In genomic region chr7:74280985-74281384, GRCh38 we compare ENCODE assay signal across 17 cellular contexts. TPM values are rescaled to one million over a fixed set of nuclear protein-coding genes. Genes with fewer than 3 reads are reported as not detected.
DNase-seq lines count a peak whose midpoint lies in the region; FAIRE-seq and TF ChIP-seq lines count a peak whose summit lies in the region.
"Had no signal": no experiment of that assay in that cellular context is flagged by ENCODE, and none has a peak within 500 bp of the region (broad histone marks: within the 10 kb centered on the region; RNA-seq: fewer than 3 reads in every experiment).

No MANE protein-coding gene starts in this region.

- H2BK15ac ChIP-seq in H9 (ENCODE audit: low read depth, low read length) = 0 out of 2 replicates have a peak overlapping the region, but pooled peaks have one; percentile 33

- no peak overlapping the region for H2BK120ac ChIP-seq in H9 (ENCODE audit: low read depth, low read length, poor library complexity, severe bottlenecking)

- TF ChIP-seq CTCF in H9 (conservative IDR thresholded peaks at IDR 0.05) = no peak
- TF ChIP-seq CTCF in osteocyte (IDR thresholded peaks at IDR 0.05) = no peak

- H3K4ac ChIP-seq in H9 (ENCODE audit: low read depth, low read length) = no peak overlapping the region

- no peak overlapping the region for H4K5ac ChIP-seq in H9 (ENCODE audit: insufficient read length, low read depth, low read length)

- 0 out of 2 replicates have a peak overlapping the region, but pooled peaks have one; percentile 66 for H3K14ac ChIP-seq in H9 (ENCODE audit: insufficient read depth, low read length)

- H3K36me3 Mint-ChIP-seq in H9 (ENCODE audit: insufficient read depth in 1 of 3, low read depth in 3 of 3) (no peaks in the 10 kb centered on the region), osteocyte (ENCODE audit: unreplicated experiment) (no peaks in the 10 kb centered on the region)

- H3K27ac Mint-ChIP-seq in H9 = peak overlapping the region; percentile 47 to 70 (median 48); a peak in 2 of 7 replicates
- peak overlapping the region; percentile 90 for H3K27ac Mint-ChIP-seq in osteocyte (ENCODE audit: unreplicated experiment)
- H3K27ac Mint-ChIP-seq: activated CD4-positive, alpha-beta memory T cell treated with anti-CD3 and anti-CD28 coated beads, Interleukin-2, amount 10 ng/mL, durations not matched to agents 7 days and 5 days; activated T-helper 1 cell treated with anti-CD3 and anti-CD28 coated beads, Interleukin-12 subunit alpha, Interleukin-12 subunit beta, Interleukin-2, Interleukin-4 antibody, amounts not matched to agents 30 ng/mL and 10 ng/mL and 1 ng/mL, durations not matched to agents 14 hours and 24 hours and 36 hours had no signal

- no peak for DNase-seq in H9
- peak; percentile 82 for DNase-seq in RCC 7860 (ENCODE audit: low spot score)
- peak; percentile 57 for DNase-seq in fibroblast of gingiva (ENCODE audit: low read depth)
- no peak for DNase-seq in osteocyte (ENCODE audit: extremely low spot score, unreplicated experiment)
- DNase-seq in NCI-H2196 (lab: John Stamatoyannopoulos, UW; ENCODE audit: unreplicated experiment) = no peak
- DNase-seq in nucleus accumbens (lab: John Stamatoyannopoulos, UW) = no peak
- no peak for DNase-seq in DMS53 treated with DMSO at 0.1 percent for 48 hours (lab: John Stamatoyannopoulos, UW; ENCODE audit: unreplicated experiment)
- DNase-seq in stimulated activated naive CD4-positive, alpha-beta T cell (lab: John Stamatoyannopoulos, UW) = no peak
- DNase-seq: activated CD4-positive, alpha-beta memory T cell treated with anti-CD3 and anti-CD28 coated beads, Interleukin-2, amount 10 ng/mL, durations not matched to agents 7 days and 5 days; BE2C; hypothalamus; NCI-H1694 treated with DMSO at 0.1 percent for 48 hours; NCI-H524; right cardiac atrium; stimulated activated CD4-positive, alpha-beta T cell treated with anti-CD3 and anti-CD28 coated beads, Interleukin-2, amount 100 ng/mL, for 24 hours had no signal

- no peaks in the 10 kb centered on the region for H3K79me1 ChIP-seq in H9 (ENCODE audit: insufficient read depth, low read depth, low read length, poor library complexity, severe bottlenecking)

- H2AK5ac ChIP-seq in H9 (ENCODE audit: insufficient read length, low read length) = no peak overlapping the region

- no peaks in the 10 kb centered on the region for H3K23me2 ChIP-seq in H9 (ENCODE audit: insufficient read length, low read depth, low read length, poor library complexity, severe bottlenecking)

- H4K91ac ChIP-seq in H9 (ENCODE audit: insufficient read length, low read depth, low read length) = no peak overlapping the region

- no peak overlapping the region for H3K56ac ChIP-seq in H9 (ENCODE audit: insufficient read length, low read depth, low read length)

- no peaks in the 10 kb centered on the region for H3K27me3 ChIP-seq in H9 (ENCODE audit: insufficient read depth, low read length)
- H3K27me3 ChIP-seq: BE2C had no signal

- no peak overlapping the region for H2AFZ ChIP-seq in H9 (ENCODE audit: low read length)

- H3K9me3 Mint-ChIP-seq in H9 = no peaks in the 10 kb centered on the region; a peak in 2 of 5 replicates
- no peaks in the 10 kb centered on the region for H3K9me3 Mint-ChIP-seq in osteocyte (ENCODE audit: unreplicated experiment)
- H3K9me3 Mint-ChIP-seq: activated CD4-positive, alpha-beta memory T cell treated with anti-CD3 and anti-CD28 coated beads, Interleukin-2, amount 10 ng/mL, durations not matched to agents 7 days and 5 days; activated T-helper 1 cell treated with anti-CD3 and anti-CD28 coated beads, Interleukin-12 subunit alpha, Interleukin-12 subunit beta, Interleukin-2, Interleukin-4 antibody, amounts not matched to agents 30 ng/mL and 10 ng/mL and 1 ng/mL, durations not matched to agents 14 hours and 24 hours and 36 hours had no signal

- H3K4me3 Mint-ChIP-seq in H9 = peak overlapping the region in 1 of 2 experiments; percentile 56; a peak in 2 of 5 replicates
- no peak overlapping the region for H3K4me3 Mint-ChIP-seq in osteocyte (ENCODE audit: unreplicated experiment)
- H3K4me3 Mint-ChIP-seq: activated CD4-positive, alpha-beta memory T cell treated with anti-CD3 and anti-CD28 coated beads, Interleukin-2, amount 10 ng/mL, durations not matched to agents 7 days and 5 days; activated T-helper 1 cell treated with anti-CD3 and anti-CD28 coated beads, Interleukin-12 subunit alpha, Interleukin-12 subunit beta, Interleukin-2, Interleukin-4 antibody, amounts not matched to agents 30 ng/mL and 10 ng/mL and 1 ng/mL, durations not matched to agents 14 hours and 24 hours and 36 hours had no signal

- no peak overlapping the region for H2BK20ac ChIP-seq in H9 (ENCODE audit: low read depth, low read length, poor library complexity, severe bottlenecking)

- no peaks in the 10 kb centered on the region; the same call in 1 of the 2 replicates for H3K4me1 ChIP-seq in H9 (ENCODE audit: insufficient read depth, low read length)

- H3K18ac ChIP-seq in H9 (ENCODE audit: insufficient read length, low read depth, low read length) = peak overlapping the region; percentile 50

- H3K4me1 Mint-ChIP-seq in H9 (peaks cover 28 to 41% of the 10 kb centered on the region in 2 experiments), osteocyte (ENCODE audit: unreplicated experiment) (peaks cover 26% of the 10 kb centered on the region)

- H3K79me2 ChIP-seq in H9 (ENCODE audit: insufficient read depth, low read length) = no peaks in the 10 kb centered on the region

- no peaks in the 10 kb centered on the region for H4K20me1 ChIP-seq in H9 (ENCODE audit: control insufficient read depth, insufficient read depth, insufficient read length)

- no peak overlapping the region for H3K23ac ChIP-seq in H9 (ENCODE audit: insufficient read length, low read depth, low read length)

- no peaks in the 10 kb centered on the region for H3K9me3 ChIP-seq in H9 (ENCODE audit: control insufficient read depth, low read depth, low read length)
- H3K9me3 ChIP-seq: BE2C had no signal

- no peak for FAIRE-seq in RCC 7860 (lab: Jason Lieb, UNC)
- FAIRE-seq: colon had no signal

- no peak overlapping the region for H3T11ph ChIP-seq in H9 (ENCODE audit: low read length)

- H2BK12ac ChIP-seq in H9 (ENCODE audit: insufficient read length, low read depth, low read length) = peak overlapping the region; percentile 70

- H3K9ac ChIP-seq in H9 (ENCODE audit: extremely low read depth, insufficient read length, low read length) = no peak overlapping the region

- no peak overlapping the region for H3K4me2 ChIP-seq in H9 (ENCODE audit: insufficient read depth, insufficient read length, low read length)

- H4K8ac ChIP-seq in H9 (replicated peaks; ENCODE audit: insufficient read length, low read depth, low read length) = no peak overlapping the region

- H3K27me3 Mint-ChIP-seq in H9 (ENCODE audit: low read depth) = peaks cover 13% of the 10 kb centered on the region
- H3K27me3 Mint-ChIP-seq in osteocyte (ENCODE audit: unreplicated experiment) = no peaks in the 10 kb centered on the region

- H2BK5ac ChIP-seq in H9 (ENCODE audit: insufficient read length, low read length) = no peak overlapping the region

- H3K27ac ChIP-seq in H9 (ENCODE audit: insufficient read length, low read depth, low read length) = no peak overlapping the region

- no CpG with 5 or more reads among the region's 8 CpGs for WGBS in H9 (ENCODE audit: extremely low coverage, insufficient read length, low lambda C conversion rate)

RNA-seq across cellular contexts. Expression of gene CLIP2, which starts 8.2 kb away (rescaled TPM):
- total RNA-seq in H9 (2021) = 21.6 and 22.5 TPM in 2 replicates
- 40.7 and 44.3 TPM in 2 replicates for total RNA-seq in osteocyte

RNA-seq across cellular contexts. Expression of gene RFC2, which starts 26.8 kb away (rescaled TPM):
- total RNA-seq in H9 (2021) (73.6 and 76.6 TPM in 2 replicates), osteocyte (13.5 and 13.8 TPM in 2 replicates)

Comparison
In these comparisons a context has a peak if more than half of its experiments do, and no peak if none do; other contexts are left out.
1. DNase-seq: peak in RCC 7860 (single experiment) and fibroblast of gingiva (single experiment); none in H9 (single experiment), osteocyte (single experiment), NCI-H2196 (single experiment), nucleus accumbens (0 of 56), DMS53 treated with DMSO at 0.1 percent for 48 hours (single experiment) and stimulated activated naive CD4-positive, alpha-beta T cell (0 of 6).